Comparison of ENCODE assay signal across 11 cellular contexts in genomic region chr4:25123236-25123635, GRCh38. TPM values are rescaled to one million over a fixed set of nuclear protein-coding genes. Genes with fewer than 3 reads are reported as not detected.
DNase-seq lines count a peak whose midpoint lies in the region; ATAC-seq, FAIRE-seq and TF ChIP-seq lines count a peak whose summit lies in the region.
"Had no signal": no experiment of that assay in that cellular context is flagged by ENCODE, and none has a peak within 500 bp of the region (broad histone marks: within the 10 kb centered on the region; RNA-seq: fewer than 3 reads in every experiment).

No MANE protein-coding gene starts in this region.

- H2AFZ ChIP-seq in Karpas-422 (ENCODE audit: low read length): no peak overlapping the region

- FAIRE-seq in GM19239 (lab: Jason Lieb, UNC): peak; percentile 93

- no peaks in the 10 kb centered on the region for H3K9me2 ChIP-seq in Karpas-422 (replicated peaks; ENCODE audit: insufficient read depth, low read length)

- H3K27me3 ChIP-seq in Karpas-422 (ENCODE audit: low read length): no peaks in the 10 kb centered on the region

- H4K20me1 ChIP-seq in Karpas-422 (ENCODE audit: insufficient read depth, low read depth, low read length): no peaks in the 10 kb centered on the region

- no peak overlapping the region for H3K9ac ChIP-seq in Karpas-422 (ENCODE audit: low read length)

- no peak for TF ChIP-seq POLR2A in GM18505 (IDR thresholded peaks at IDR 0.05; ENCODE audit: borderline replicate concordance, extremely low read depth, insufficient read depth, insufficient read length)

- intact Hi-C loops in head of caudate nucleus (cut with DNase I): no loop called here

- DNase-seq in GM19239 (ENCODE audit: insufficient read length, low spot score) (no peak), head of caudate nucleus (no peak), Karpas-422 (no peak), ACHN (no peak), ureter (ENCODE audit: low spot score) (no peak)
- DNase-seq: activated CD4-positive, CD25-positive, alpha-beta regulatory T cell treated with anti-CD3 and anti-CD28 coated beads, Interleukin-2, amount 50 U/mL, for 72 hours; COR-L47 had no signal

- H3K27ac ChIP-seq in Karpas-422 (ENCODE audit: low read length): no peak overlapping the region
- H3K27ac ChIP-seq: skin epidermis had no signal

- no peaks in the 10 kb centered on the region for H3K4me1 ChIP-seq in Karpas-422 (ENCODE audit: low read length)

- ATAC-seq in GM18505 (IDR thresholded peaks at IDR 0.05; ENCODE audit: unreplicated experiment): peak; percentile 96
- ATAC-seq in HG02678 (IDR thresholded peaks at IDR 0.05; ENCODE audit: unreplicated experiment): peak; percentile 98
- ATAC-seq in HG03442 (IDR thresholded peaks at IDR 0.05; ENCODE audit: unreplicated experiment): peak; percentile 100

- H3K4me2 ChIP-seq in Karpas-422 (ENCODE audit: low read depth, low read length, poor library complexity, severe bottlenecking): no peak overlapping the region

- no peaks in the 10 kb centered on the region for H3K79me2 ChIP-seq in Karpas-422 (ENCODE audit: low read length)

- H3K36me3 ChIP-seq in Karpas-422 (ENCODE audit: insufficient read depth, low read length): peaks cover 7% of the 10 kb centered on the region; the same call in 1 of the 2 replicates

- H3K9me3 ChIP-seq in Karpas-422 (ENCODE audit: low read length): no peaks in the 10 kb centered on the region

- H3K4me3 ChIP-seq in Karpas-422 (ENCODE audit: low read length): no peak overlapping the region
- H3K4me3 ChIP-seq: skin epidermis had no signal

- in situ Hi-C loops in ACHN (cut with HindIII; ENCODE audit: low pct_ligation_motif_present, low pct_unique_long_range_greater_than_20kb, low sequenced_read_pairs): no loop called here

RNA-seq across cellular contexts. Expression of gene SEPSECS, which starts 37.0 kb away (rescaled TPM):
- 6.3 and 11.1 TPM in 2 replicates for total RNA-seq in Karpas-422 (2014; rRNA removed; shearing (Covaris generic); ENCODE audit: low replicate concordance)
- 10.8 TPM for total RNA-seq in ureter
